Comparison of ENCODE assay signal across 16 cellular contexts in the genomic region with DNA sequence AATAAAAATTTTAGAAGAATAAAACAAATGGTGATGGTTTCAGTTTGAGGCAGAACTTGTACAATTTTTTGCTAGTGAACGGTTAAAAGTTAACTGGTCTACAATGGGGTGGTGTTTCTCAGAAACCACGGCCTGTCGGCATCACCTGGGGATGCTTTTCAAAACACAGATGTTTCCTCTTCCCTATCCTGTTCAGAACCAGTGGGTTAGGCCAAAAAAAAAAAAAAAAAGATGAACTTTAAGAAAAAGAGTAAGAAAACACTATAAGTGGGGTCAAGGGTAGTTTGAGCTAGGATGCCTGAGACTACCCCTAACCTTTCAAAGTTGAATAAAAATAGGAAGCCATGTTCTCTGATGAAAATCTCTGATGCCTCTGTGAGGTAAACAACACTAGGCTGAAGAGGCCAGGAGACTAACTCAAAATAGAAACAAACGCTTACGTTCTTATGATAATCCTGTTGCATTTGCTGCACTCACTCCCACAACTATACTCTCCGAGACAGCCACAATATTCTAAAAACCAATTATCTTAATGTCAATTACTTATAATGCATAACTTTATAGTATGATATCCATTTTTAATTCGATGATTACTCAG. TPM values are rescaled to one million over a fixed set of nuclear protein-coding genes. Genes with fewer than 3 reads are reported as not detected.
DNase-seq lines count a peak whose midpoint lies in the region; ATAC-seq and FAIRE-seq lines count a peak whose summit lies in the region.
"Had no signal": no experiment of that assay in that cellular context is flagged by ENCODE, and none has a peak within 500 bp of the region (broad histone marks: within the 10 kb centered on the region; RNA-seq: fewer than 3 reads in every experiment).

No MANE protein-coding gene starts in this region.

- no peak overlapping the region for H3K4me3 ChIP-seq in CD8-positive, alpha-beta memory T cell (ENCODE audit: low read length)
- H3K4me3 ChIP-seq: breast epithelium, HAP-1, sigmoid colon had no signal

- no peak overlapping the region for H3K27ac ChIP-seq in CD8-positive, alpha-beta memory T cell (ENCODE audit: low read depth, low read length)
- H3K27ac ChIP-seq: breast epithelium, RWPE1 had no signal

- H3K36me3 Mint-ChIP-seq in CD8-positive, alpha-beta memory T cell = peaks cover 0 to 25% (median 6%) of the 10 kb centered on the region in 3 donors
- H3K36me3 Mint-ChIP-seq in T-helper 2 cell treated with Interferon-gamma antibody and Interleukin-4, amounts not matched to agents 5 μg/mL and 100 μg/mL, for 36 hours (ENCODE audit: low read depth) = peaks cover 27% of the 10 kb centered on the region
- H3K36me3 Mint-ChIP-seq in naive B cell = peaks cover 9 to 18% of the 10 kb centered on the region in 2 donors

- no peaks in the 10 kb centered on the region for H3K9me3 Mint-ChIP-seq in CD8-positive, alpha-beta memory T cell
- no peaks in the 10 kb centered on the region for H3K9me3 Mint-ChIP-seq in T-helper 2 cell treated with Interferon-gamma antibody and Interleukin-4, amounts not matched to agents 5 μg/mL and 100 μg/mL, for 36 hours
- peaks cover 0 to 3% (median 0%) of the 10 kb centered on the region in 7 donors for H3K9me3 Mint-ChIP-seq in naive B cell

- peaks cover 0 to 6% of the 10 kb centered on the region in 2 donors for H3K27me3 Mint-ChIP-seq in CD8-positive, alpha-beta memory T cell
- no peaks in the 10 kb centered on the region for H3K27me3 Mint-ChIP-seq in T-helper 2 cell treated with Interferon-gamma antibody and Interleukin-4, amounts not matched to agents 5 μg/mL and 100 μg/mL, for 36 hours (ENCODE audit: low read depth)
- H3K27me3 Mint-ChIP-seq in naive B cell = no peaks in the 10 kb centered on the region

- peaks cover 60 to 77% (median 76%) of the 10 kb centered on the region in 3 donors for H3K4me1 Mint-ChIP-seq in CD8-positive, alpha-beta memory T cell
- H3K4me1 Mint-ChIP-seq in T-helper 2 cell treated with Interferon-gamma antibody and Interleukin-4, amounts not matched to agents 5 μg/mL and 100 μg/mL, for 36 hours (ENCODE audit: low read depth) = peaks cover 54% of the 10 kb centered on the region
- H3K4me1 Mint-ChIP-seq in naive B cell = peaks cover 54 to 76% (median 54%) of the 10 kb centered on the region in 3 donors

- no peak for FAIRE-seq in RCC 7860 (lab: Jason Lieb, UNC)

- DNase-seq in CD8-positive, alpha-beta memory T cell = peak in 2 of 5 donors; percentile 38
- no peak for DNase-seq in T-helper 2 cell treated with Interferon-gamma antibody and Interleukin-4, amounts not matched to agents 5 μg/mL and 100 μg/mL, for 36 hours (ENCODE audit: low spot score)
- DNase-seq in naive B cell (peak; percentile 79), ecto neural progenitor cell (ENCODE audit: low spot score) (no peak), RCC 7860 (ENCODE audit: low spot score) (no peak)
- no peak for DNase-seq in activated CD4-positive, CD25-positive, alpha-beta regulatory T cell treated with anti-CD3 and anti-CD28 coated beads, Interleukin-2, amount 50 U/mL, for 72 hours
- DNase-seq: activated CD4-positive, alpha-beta T cell treated with anti-CD3 and anti-CD28 coated beads for 4 hours; mammary epithelial cell; NCI-H146; sigmoid colon; stimulated activated CD8-positive, alpha-beta memory T cell treated with anti-CD3 and anti-CD28 coated beads, Interleukin-4, amount 100 ng/mL, for 48 hours had no signal

- H3K27ac Mint-ChIP-seq in CD8-positive, alpha-beta memory T cell = peak overlapping the region; percentile 74 to 98 (median 92)
- peak overlapping the region; percentile 88 for H3K27ac Mint-ChIP-seq in T-helper 2 cell treated with Interferon-gamma antibody and Interleukin-4, amounts not matched to agents 5 μg/mL and 100 μg/mL, for 36 hours
- H3K27ac Mint-ChIP-seq in naive B cell = peak overlapping the region; percentile 88 to 98 (median 96)

- ATAC-seq in GM21423 (IDR thresholded peaks at IDR 0.05; ENCODE audit: unreplicated experiment) = peak; percentile 19
- ATAC-seq in naive B cell (ENCODE audit: low read depth in 2 of 2) = peak; percentile 42 to 43
- no peak for ATAC-seq in GM19467 (IDR thresholded peaks at IDR 0.05; ENCODE audit: unreplicated experiment)

- no peaks in the 10 kb centered on the region for H3K9me3 ChIP-seq in CD8-positive, alpha-beta memory T cell (ENCODE audit: low read length)
- H3K9me3 ChIP-seq: breast epithelium, HAP-1, sigmoid colon had no signal

- H3K4me3 Mint-ChIP-seq in CD8-positive, alpha-beta memory T cell = peak overlapping the region; percentile 49 to 76 (median 65)
- H3K4me3 Mint-ChIP-seq in T-helper 2 cell treated with Interferon-gamma antibody and Interleukin-4, amounts not matched to agents 5 μg/mL and 100 μg/mL, for 36 hours = peak overlapping the region; percentile 75
- H3K4me3 Mint-ChIP-seq in naive B cell = peak overlapping the region; percentile 69 to 93 (median 81)

- POLR2A ChIA-PET in CD8-positive, alpha-beta memory T cell (lab: Charles Lee) = interaction anchor here (0.6 to 6.7 kb wide), 2 partner anchors 21 to 175 kb away, joined by 3 to 128 read pairs; a partner anchor contains a TSS

- H3K4me1 ChIP-seq in CD8-positive, alpha-beta memory T cell (ENCODE audit: insufficient read depth, low read length) = peaks cover 52% of the 10 kb centered on the region
- H3K4me1 ChIP-seq: HAP-1 had no signal

- CTCF ChIA-PET in CD8-positive, alpha-beta memory T cell (lab: Charles Lee) = interaction anchor here (0.6 to 6.3 kb wide), 2 partner anchors 21 to 85 kb away, joined by 3 to 74 read pairs; a partner anchor contains a TSS

- peaks cover 4% of the 10 kb centered on the region for H3K36me3 ChIP-seq in CD8-positive, alpha-beta memory T cell (ENCODE audit: insufficient read depth, low read length)
- H3K36me3 ChIP-seq: breast epithelium, HAP-1 had no signal

- H3K27me3 ChIP-seq in CD8-positive, alpha-beta memory T cell (ENCODE audit: insufficient read depth, low read length, poor library complexity, severe bottlenecking) = no peaks in the 10 kb centered on the region
- H3K27me3 ChIP-seq: breast epithelium, sigmoid colon had no signal

RNA-seq across cellular contexts. Expression of a gene that starts 3.3 kb away (rescaled TPM):
- 10 to 100 TPM; 35.7 to 37.5 TPM for total RNA-seq in CD8-positive, alpha-beta memory T cell
- polyA plus RNA-seq in CD8-positive, alpha-beta memory T cell = 88.2 TPM
- polyA plus RNA-seq in naive B cell (ENCODE audit: low read depth in 6 of 6) = 100 to 1,000 TPM in 2 of 6 donors, 10 to 100 TPM in 4; 77.3 to 116 (median 89.0) TPM

RNA-seq across cellular contexts. Expression of a gene that starts 22.7 kb away (rescaled TPM):
- 100 to 1,000 TPM; 296 to 323 TPM for total RNA-seq in CD8-positive, alpha-beta memory T cell
- polyA plus RNA-seq in CD8-positive, alpha-beta memory T cell = 606 TPM
- polyA plus RNA-seq in naive B cell (ENCODE audit: low read depth in 6 of 6) = 100 to 1,000 TPM; 373 to 631 (median 487) TPM
